In the genomic region with DNA sequence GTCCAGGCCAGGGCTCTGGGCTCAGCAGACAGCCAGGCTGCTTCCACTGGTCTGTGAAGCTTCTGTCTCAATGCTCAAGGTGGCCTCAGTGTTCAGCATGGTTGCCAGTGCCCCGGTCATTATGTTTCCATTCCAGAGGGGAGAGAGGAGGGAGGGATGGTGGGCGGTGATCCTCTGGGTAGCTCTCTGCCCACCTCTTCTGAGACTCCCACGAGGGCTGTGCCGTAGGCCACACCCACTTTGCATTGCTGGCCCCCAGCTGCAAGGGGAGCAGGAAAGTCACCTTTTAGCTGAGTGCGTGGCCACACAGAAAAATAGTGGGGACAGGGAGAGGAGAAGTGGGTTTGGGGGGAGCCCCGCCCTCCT, we compare ENCODE assay signal across 8 cellular contexts. TPM values are rescaled to one million over a fixed set of nuclear protein-coding genes. Genes with fewer than 3 reads are reported as not detected.
DNase-seq lines count a peak whose midpoint lies in the region; ATAC-seq, FAIRE-seq and TF ChIP-seq lines count a peak whose summit lies in the region.

No MANE protein-coding gene starts in this region.

- WGBS in smooth muscle cell (ENCODE audit: low lambda C conversion rate): 74% methylated on average over 6 of the region's 6 CpGs

- no peaks in the 10 kb centered on the region for H3K27me3 Mint-ChIP-seq in activated T-helper 1 cell treated with anti-CD3 and anti-CD28 coated beads, Interleukin-12 subunit alpha, Interleukin-12 subunit beta, Interleukin-2, Interleukin-4 antibody, amounts not matched to agents 30 ng/mL and 10 ng/mL and 1 ng/mL, durations not matched to agents 14 hours and 24 hours and 36 hours (ENCODE audit: insufficient read depth)

- FAIRE-seq in GM18507 (lab: Jason Lieb, UNC): peak; percentile 9

- no peak for TF ChIP-seq CTCF in smooth muscle cell (IDR thresholded peaks at IDR 0.05; ENCODE audit: borderline replicate concordance, insufficient read depth, poor library complexity, severe bottlenecking)

- H3K4me3 ChIP-seq in smooth muscle cell: no peak overlapping the region

- peaks cover 60% of the 10 kb centered on the region for H4K20me1 ChIP-seq in smooth muscle cell (ENCODE audit: low read depth)

- peak overlapping the region; percentile 90 for H3K27ac Mint-ChIP-seq in activated T-helper 1 cell treated with anti-CD3 and anti-CD28 coated beads, Interleukin-12 subunit alpha, Interleukin-12 subunit beta, Interleukin-2, Interleukin-4 antibody, amounts not matched to agents 30 ng/mL and 10 ng/mL and 1 ng/mL, durations not matched to agents 14 hours and 24 hours and 36 hours

- H3K4me2 ChIP-seq in smooth muscle cell: peak overlapping the region; percentile 83

- H3F3A ChIP-seq in smooth muscle cell (ENCODE audit: low read depth): peaks cover 2% of the 10 kb centered on the region

- peaks cover 85% of the 10 kb centered on the region for H3K79me2 ChIP-seq in smooth muscle cell (ENCODE audit: low read depth)

- H3K36me3 Mint-ChIP-seq in activated T-helper 1 cell treated with anti-CD3 and anti-CD28 coated beads, Interleukin-12 subunit alpha, Interleukin-12 subunit beta, Interleukin-2, Interleukin-4 antibody, amounts not matched to agents 30 ng/mL and 10 ng/mL and 1 ng/mL, durations not matched to agents 14 hours and 24 hours and 36 hours (ENCODE audit: low read depth): peaks cover 8% of the 10 kb centered on the region

- no peaks in the 10 kb centered on the region for H3K9me3 Mint-ChIP-seq in activated T-helper 1 cell treated with anti-CD3 and anti-CD28 coated beads, Interleukin-12 subunit alpha, Interleukin-12 subunit beta, Interleukin-2, Interleukin-4 antibody, amounts not matched to agents 30 ng/mL and 10 ng/mL and 1 ng/mL, durations not matched to agents 14 hours and 24 hours and 36 hours

- no peaks in the 10 kb centered on the region for H3K27me3 ChIP-seq in smooth muscle cell (ENCODE audit: low read depth)

- H3K9me3 ChIP-seq in smooth muscle cell (replicated peaks; ENCODE audit: low read depth): no peaks in the 10 kb centered on the region

- peaks cover 7% of the 10 kb centered on the region for H3K4me1 ChIP-seq in smooth muscle cell (ENCODE audit: low read depth)

- no peaks in the 10 kb centered on the region for H3K36me3 ChIP-seq in smooth muscle cell (ENCODE audit: low read depth)

- peak overlapping the region; percentile 86 for H3K27ac ChIP-seq in smooth muscle cell (ENCODE audit: low read depth)

- H2AFZ ChIP-seq in smooth muscle cell (ENCODE audit: low read depth): no peak overlapping the region

- DNase-seq in GM18507 (ENCODE audit: extremely low spot score, insufficient read length, low read depth) (no peak), left ventricle myocardium superior (no peak), smooth muscle cell (lab: John Stamatoyannopoulos, UW; ENCODE audit: unreplicated experiment) (no peak), cortex of kidney (lab: John Stamatoyannopoulos, UW) (no peak), NCI-H2107 (lab: John Stamatoyannopoulos, UW) (no peak), posterior cingulate gyrus (no peak)
- no peak for DNase-seq in activated T-helper 1 cell treated with anti-CD3 and anti-CD28 coated beads, Interleukin-12 subunit alpha, Interleukin-12 subunit beta, Interleukin-2, Interleukin-4 antibody, amounts not matched to agents 30 ng/mL and 10 ng/mL and 1 ng/mL, durations not matched to agents 14 hours and 24 hours and 36 hours (ENCODE audit: low spot score)

- peak; percentile 18 for ATAC-seq in HG02938 (IDR thresholded peaks at IDR 0.05; ENCODE audit: unreplicated experiment)
- ATAC-seq in left ventricle myocardium superior: peak; percentile 4

- intact Hi-C loops in activated T-helper 1 cell treated with anti-CD3 and anti-CD28 coated beads, Interleukin-12 subunit alpha, Interleukin-12 subunit beta, Interleukin-2, Interleukin-4 antibody, amounts not matched to agents 30 ng/mL and 10 ng/mL and 1 ng/mL, durations not matched to agents 14 hours and 24 hours and 36 hours (cut with micrococcal nuclease): loop anchor here (1.0 kb wide), 3 partner anchors 20 to 40 kb away; no protein-coding TSS in a partner anchor
- intact Hi-C loops in left ventricle myocardium superior (cut with micrococcal nuclease): no loop called here
- intact Hi-C loops in posterior cingulate gyrus (cut with DNase I): loop anchor here (5.0 kb wide), 1 partner anchor 42 kb away; the partner anchor contains the start of gene FOXK1

- peaks cover 24% of the 10 kb centered on the region for H3K4me1 Mint-ChIP-seq in activated T-helper 1 cell treated with anti-CD3 and anti-CD28 coated beads, Interleukin-12 subunit alpha, Interleukin-12 subunit beta, Interleukin-2, Interleukin-4 antibody, amounts not matched to agents 30 ng/mL and 10 ng/mL and 1 ng/mL, durations not matched to agents 14 hours and 24 hours and 36 hours (ENCODE audit: low read depth)

- H3K4me3 Mint-ChIP-seq in activated T-helper 1 cell treated with anti-CD3 and anti-CD28 coated beads, Interleukin-12 subunit alpha, Interleukin-12 subunit beta, Interleukin-2, Interleukin-4 antibody, amounts not matched to agents 30 ng/mL and 10 ng/mL and 1 ng/mL, durations not matched to agents 14 hours and 24 hours and 36 hours: peak overlapping the region; percentile 87

- peak overlapping the region; percentile 77 for H3K9ac ChIP-seq in smooth muscle cell (ENCODE audit: low read depth)

RNA-seq across cellular contexts. Expression of gene FOXK1, which starts 42.5 kb away (rescaled TPM):
- 37.7 and 37.9 TPM in 2 replicates for total RNA-seq in activated T-helper 1 cell treated with anti-CD3 and anti-CD28 coated beads, Interleukin-12 subunit alpha, Interleukin-12 subunit beta, Interleukin-2, Interleukin-4 antibody, amounts not matched to agents 30 ng/mL and 10 ng/mL and 1 ng/mL, durations not matched to agents 14 hours and 24 hours and 36 hours
- total RNA-seq in left ventricle myocardium superior (17.7 TPM), smooth muscle cell (10.4 and 11.6 TPM in 2 replicates)
- polyA plus RNA-seq in smooth muscle cell: 6.0 and 8.5 TPM in 2 replicates

RNA-seq across cellular contexts. Expression of gene AP5Z1, which starts 50.8 kb away (rescaled TPM):
- total RNA-seq in activated T-helper 1 cell treated with anti-CD3 and anti-CD28 coated beads, Interleukin-12 subunit alpha, Interleukin-12 subunit beta, Interleukin-2, Interleukin-4 antibody, amounts not matched to agents 30 ng/mL and 10 ng/mL and 1 ng/mL, durations not matched to agents 14 hours and 24 hours and 36 hours: 55.9 and 56.8 TPM in 2 replicates
- total RNA-seq in left ventricle myocardium superior (10.5 TPM), smooth muscle cell (16.6 and 24.6 TPM in 2 replicates)
- polyA plus RNA-seq in smooth muscle cell: 37.6 and 48.2 TPM in 2 replicates
